Comparison of ENCODE assay signal across 27 cellular contexts in the genomic region with DNA sequence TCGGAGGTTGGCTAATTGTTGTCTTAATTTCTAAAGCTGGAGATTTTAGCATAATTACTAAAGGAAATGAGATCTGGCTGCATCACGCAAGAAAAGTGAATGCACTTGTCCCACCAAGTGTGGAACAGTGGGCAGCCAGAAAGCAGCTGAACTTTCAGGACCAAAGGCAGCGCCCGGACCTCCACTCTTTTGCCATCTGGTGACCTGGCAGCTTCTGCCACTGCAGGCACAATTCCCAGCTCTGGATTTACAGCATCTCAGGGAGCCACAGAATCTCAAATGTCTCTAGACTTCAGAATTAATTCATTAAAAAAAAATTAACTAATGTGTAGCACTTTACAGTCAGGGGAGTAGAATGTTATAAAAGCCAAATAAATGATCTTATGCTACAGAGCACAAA. TPM values are rescaled to one million over a fixed set of nuclear protein-coding genes. Genes with fewer than 3 reads are reported as not detected.
"Had no signal": no experiment of that assay in that cellular context is flagged by ENCODE, and none has a peak within 500 bp of the region (broad histone marks: within the 10 kb centered on the region; RNA-seq: fewer than 3 reads in every experiment).

No MANE protein-coding gene starts in this region.

- H3K4me3 Mint-ChIP-seq: natural killer cell; nephron; neural progenitor cell; stimulated activated effector memory CD8-positive, alpha-beta T cell treated with anti-CD3 and anti-CD28 coated beads, Interleukin-12 subunit alpha, Interleukin-12 subunit beta, amount 100 ng/mL, for 72 hours; stimulated activated naive B cell treated with anti-CD40 and anti-IgM and Interleukin-4, amounts not matched to agents 10 μg/mL and 1 μg/mL and 100 μg/mL, for 72 hours; stimulated activated naive CD8-positive, alpha-beta T cell treated with anti-CD3 and anti-CD28 coated beads, Interleukin-15, Interleukin-2, amounts not matched to agents 100 ng/mL and 50 ng/mL, for 24 hours had no signal

- H3K4me2 ChIP-seq: neural progenitor cell had no signal

- H3K27me3 ChIP-seq: neural progenitor cell, ovary, right lobe of liver, thyroid gland, tibial nerve, upper lobe of left lung had no signal

- H3K27ac ChIP-seq: neural progenitor cell, ovary, parathyroid adenoma, psoas muscle, right lobe of liver, sigmoid colon, stomach, thoracic aorta, thyroid gland, tibial nerve, upper lobe of left lung had no signal

- H2AFZ ChIP-seq: neural progenitor cell, parathyroid adenoma had no signal

- H3K27ac Mint-ChIP-seq: natural killer cell; nephron; neural progenitor cell; progenitor cell of endocrine pancreas; stimulated activated effector memory CD8-positive, alpha-beta T cell treated with anti-CD3 and anti-CD28 coated beads, Interleukin-12 subunit alpha, Interleukin-12 subunit beta, amount 100 ng/mL, for 72 hours; stimulated activated naive B cell treated with anti-CD40 and anti-IgM and Interleukin-4, amounts not matched to agents 10 μg/mL and 1 μg/mL and 100 μg/mL, for 72 hours; stimulated activated naive CD8-positive, alpha-beta T cell treated with anti-CD3 and anti-CD28 coated beads, Interleukin-15, Interleukin-2, amounts not matched to agents 100 ng/mL and 50 ng/mL, for 24 hours had no signal

- DNase-seq: natural killer cell; occipital lobe; ovary; psoas muscle; right cardiac atrium; right lobe of liver; sigmoid colon; small intestine; stimulated activated CD4-positive, alpha-beta T cell treated with anti-CD3 and anti-CD28 coated beads, Interleukin-15, amount 100 ng/mL, for 24 hours; stimulated activated CD4-positive, alpha-beta T cell treated with anti-CD3 and anti-CD28 coated beads, Interleukin-2, amount 100 ng/mL, for 24 hours; stimulated activated CD4-positive, alpha-beta T cell treated with anti-CD3 and anti-CD28 coated beads, Interleukin-2, amount 100 ng/mL, for 48 hours; stimulated activated CD4-positive, alpha-beta T cell treated with anti-CD3 and anti-CD28 coated beads, Interleukin-4, amount 100 ng/mL, for 24 hours; stimulated activated naive B cell treated with anti-CD40 and anti-IgM and Interleukin-4, amounts not matched to agents 10 μg/mL and 1 μg/mL and 100 μg/mL, for 72 hours; stimulated activated naive CD4-positive, alpha-beta T cell treated with Interleukin-2 at 50 U/mL for 16 hours; stomach; thyroid gland; trophoblast cell; upper lobe of left lung had no signal

- H3K4me3 ChIP-seq: neural progenitor cell, ovary, psoas muscle, right lobe of liver, sigmoid colon, stomach, thoracic aorta, thyroid gland, tibial nerve, upper lobe of left lung had no signal

- H3K9me3 Mint-ChIP-seq: nephron; neural progenitor cell; stimulated activated effector memory CD8-positive, alpha-beta T cell treated with anti-CD3 and anti-CD28 coated beads, Interleukin-12 subunit alpha, Interleukin-12 subunit beta, amount 100 ng/mL, for 72 hours; stimulated activated naive B cell treated with anti-CD40 and anti-IgM and Interleukin-4, amounts not matched to agents 10 μg/mL and 1 μg/mL and 100 μg/mL, for 72 hours; stimulated activated naive CD8-positive, alpha-beta T cell treated with anti-CD3 and anti-CD28 coated beads, Interleukin-15, Interleukin-2, amounts not matched to agents 100 ng/mL and 50 ng/mL, for 24 hours had no signal

- H3K36me3 ChIP-seq: neural progenitor cell, ovary, right lobe of liver, sigmoid colon, stomach, thoracic aorta, thyroid gland, tibial nerve, upper lobe of left lung had no signal

- ATAC-seq: natural killer cell; psoas muscle; right cardiac atrium; right lobe of liver; stimulated activated effector memory CD8-positive, alpha-beta T cell treated with anti-CD3 and anti-CD28 coated beads, Interleukin-12 subunit alpha, Interleukin-12 subunit beta, amount 100 ng/mL, for 72 hours; stimulated activated naive B cell treated with anti-CD40 and anti-IgM and Interleukin-4, amounts not matched to agents 10 μg/mL and 1 μg/mL and 100 μg/mL, for 72 hours had no signal

- H3K9ac ChIP-seq: neural progenitor cell, parathyroid adenoma had no signal

- H3K79me2 ChIP-seq: parathyroid adenoma had no signal

- H3K4me1 Mint-ChIP-seq: natural killer cell; nephron; neural progenitor cell; stimulated activated effector memory CD8-positive, alpha-beta T cell treated with anti-CD3 and anti-CD28 coated beads, Interleukin-12 subunit alpha, Interleukin-12 subunit beta, amount 100 ng/mL, for 72 hours; stimulated activated naive B cell treated with anti-CD40 and anti-IgM and Interleukin-4, amounts not matched to agents 10 μg/mL and 1 μg/mL and 100 μg/mL, for 72 hours had no signal

- H3K4me1 ChIP-seq: neural progenitor cell, parathyroid adenoma, psoas muscle, right lobe of liver, sigmoid colon, stomach, thyroid gland, tibial nerve, upper lobe of left lung had no signal

- H3K36me3 Mint-ChIP-seq: natural killer cell; neural progenitor cell; stimulated activated effector memory CD8-positive, alpha-beta T cell treated with anti-CD3 and anti-CD28 coated beads, Interleukin-12 subunit alpha, Interleukin-12 subunit beta, amount 100 ng/mL, for 72 hours; stimulated activated naive B cell treated with anti-CD40 and anti-IgM and Interleukin-4, amounts not matched to agents 10 μg/mL and 1 μg/mL and 100 μg/mL, for 72 hours had no signal

- H3K9me3 ChIP-seq: ovary, psoas muscle, right lobe of liver, sigmoid colon, thoracic aorta, thyroid gland, upper lobe of left lung had no signal

RNA-seq across cellular contexts. Expression of gene OGDHL, which starts 14.7 kb away (rescaled TPM):
- total RNA-seq: natural killer cell, subcutaneous adipose tissue, thoracic aorta, tibial nerve had no signal
